ENCODE assay signal across 8 cellular contexts in genomic region chr7:107661865-107662379, GRCh38. TPM values are rescaled to one million over a fixed set of nuclear protein-coding genes. Genes with fewer than 3 reads are reported as not detected.
DNase-seq lines count a peak whose midpoint lies in the region; ATAC-seq and TF ChIP-seq lines count a peak whose summit lies in the region.

No MANE protein-coding gene starts in this region.

- peaks cover 0 to 13% (median 4%) of the 10 kb centered on the region in 4 donors for H3K4me1 ChIP-seq in right lobe of liver
- H3K4me1 ChIP-seq in upper lobe of right lung = peaks cover 15% of the 10 kb centered on the region
- peaks cover 18% of the 10 kb centered on the region for H3K4me1 ChIP-seq in Karpas-422 (ENCODE audit: low read length)

- peak overlapping the region; percentile 32 to 54 (median 50) for H3K4me3 ChIP-seq in right lobe of liver
- peak overlapping the region; percentile 53 for H3K4me3 ChIP-seq in upper lobe of right lung
- H3K4me3 ChIP-seq in Karpas-422 (ENCODE audit: low read length) = no peak overlapping the region

- H3K4me1 Mint-ChIP-seq in activated naive CD4-positive, alpha-beta T cell treated with anti-CD3 and anti-CD28 coated beads, Interleukin-2, amount 50 U/mL, for 24 hours = peaks cover 28% of the 10 kb centered on the region
- H3K4me1 Mint-ChIP-seq in activated naive CD8-positive, alpha-beta T cell treated with anti-CD3 and anti-CD28 coated beads, Interleukin-2, amount 50 U/mL, for 24 hours = peaks cover 33% of the 10 kb centered on the region

- no peaks in the 10 kb centered on the region for H3K9me3 ChIP-seq in right lobe of liver
- H3K9me3 ChIP-seq in upper lobe of right lung = no peaks in the 10 kb centered on the region
- no peaks in the 10 kb centered on the region for H3K9me3 ChIP-seq in Karpas-422 (ENCODE audit: low read length)

- 32% methylated on average over 4 of the region's 20 CpGs for WGBS in right lobe of liver (ENCODE audit: insufficient coverage, low coverage, low lambda C conversion rate, missing lambda C conversion rate)

- no peak overlapping the region for H2AFZ ChIP-seq in Karpas-422 (ENCODE audit: low read length)

- H3K36me3 ChIP-seq in right lobe of liver = no peaks in the 10 kb centered on the region
- H3K36me3 ChIP-seq in upper lobe of right lung = no peaks in the 10 kb centered on the region
- no peaks in the 10 kb centered on the region for H3K36me3 ChIP-seq in Karpas-422 (ENCODE audit: insufficient read depth, low read length)

- no peaks in the 10 kb centered on the region for H3K9me3 Mint-ChIP-seq in activated naive CD4-positive, alpha-beta T cell treated with anti-CD3 and anti-CD28 coated beads, Interleukin-2, amount 50 U/mL, for 24 hours
- no peaks in the 10 kb centered on the region for H3K9me3 Mint-ChIP-seq in activated naive CD8-positive, alpha-beta T cell treated with anti-CD3 and anti-CD28 coated beads, Interleukin-2, amount 50 U/mL, for 24 hours

- H4K20me1 ChIP-seq in Karpas-422 (ENCODE audit: insufficient read depth, low read depth, low read length) = no peaks in the 10 kb centered on the region; the same call in 1 of the 2 replicates

- no peak for ATAC-seq in activated naive CD8-positive, alpha-beta T cell treated with anti-CD3 and anti-CD28 coated beads, Interleukin-2, amount 50 U/mL, for 24 hours
- ATAC-seq in right lobe of liver (peak in 1 of 4 donors; percentile 61), upper lobe of right lung (no peak)

- H3K27ac Mint-ChIP-seq in activated naive CD4-positive, alpha-beta T cell treated with anti-CD3 and anti-CD28 coated beads, Interleukin-2, amount 50 U/mL, for 24 hours = no peak overlapping the region
- no peak overlapping the region for H3K27ac Mint-ChIP-seq in activated naive CD8-positive, alpha-beta T cell treated with anti-CD3 and anti-CD28 coated beads, Interleukin-2, amount 50 U/mL, for 24 hours

- no peak overlapping the region for H3K9ac ChIP-seq in Karpas-422 (ENCODE audit: low read length)

- no peak for DNase-seq in activated naive CD4-positive, alpha-beta T cell (lab: John Stamatoyannopoulos, UW)
- no peak for DNase-seq in activated naive CD8-positive, alpha-beta T cell treated with anti-CD3 and anti-CD28 coated beads, Interleukin-2, amount 50 U/mL, for 24 hours
- DNase-seq in right lobe of liver (no peak), upper lobe of right lung (no peak), Karpas-422 (no peak)
- DNase-seq in central memory CD4-positive, alpha-beta T cell = no peak
- no peak for DNase-seq in activated CD4-positive, alpha-beta T cell treated with anti-CD3 and anti-CD28 coated beads for 4 hours

- H3K4me3 Mint-ChIP-seq in activated naive CD4-positive, alpha-beta T cell treated with anti-CD3 and anti-CD28 coated beads, Interleukin-2, amount 50 U/mL, for 24 hours = peak overlapping the region; percentile 88
- peak overlapping the region; percentile 83 for H3K4me3 Mint-ChIP-seq in activated naive CD8-positive, alpha-beta T cell treated with anti-CD3 and anti-CD28 coated beads, Interleukin-2, amount 50 U/mL, for 24 hours

- no peaks in the 10 kb centered on the region for H3K36me3 Mint-ChIP-seq in activated naive CD4-positive, alpha-beta T cell treated with anti-CD3 and anti-CD28 coated beads, Interleukin-2, amount 50 U/mL, for 24 hours
- H3K36me3 Mint-ChIP-seq in activated naive CD8-positive, alpha-beta T cell treated with anti-CD3 and anti-CD28 coated beads, Interleukin-2, amount 50 U/mL, for 24 hours (ENCODE audit: low read depth) = no peaks in the 10 kb centered on the region

- H3K4me2 ChIP-seq in Karpas-422 (ENCODE audit: low read depth, low read length, poor library complexity, severe bottlenecking) = no peak overlapping the region

- H3K9me2 ChIP-seq in Karpas-422 (replicated peaks; ENCODE audit: insufficient read depth, low read length) = no peaks in the 10 kb centered on the region

- peak in 2 of 4 donors; percentile 2 to 5 for TF ChIP-seq CTCF in right lobe of liver (IDR thresholded peaks at IDR 0.05)
- no peak for TF ChIP-seq CTCF in upper lobe of right lung (IDR thresholded peaks at IDR 0.05)

- H3K27ac ChIP-seq in right lobe of liver = no peak overlapping the region
- H3K27ac ChIP-seq in upper lobe of right lung = no peak overlapping the region
- H3K27ac ChIP-seq in Karpas-422 (ENCODE audit: low read length) = no peak overlapping the region

- intact Hi-C loops in right lobe of liver (cut with DNase I) (no loop called here), upper lobe of right lung (cut with DNase I) (no loop called here)

- H3K79me2 ChIP-seq in Karpas-422 (ENCODE audit: low read length) = no peaks in the 10 kb centered on the region

- peaks cover 35% of the 10 kb centered on the region for H3K27me3 Mint-ChIP-seq in activated naive CD4-positive, alpha-beta T cell treated with anti-CD3 and anti-CD28 coated beads, Interleukin-2, amount 50 U/mL, for 24 hours
- H3K27me3 Mint-ChIP-seq in activated naive CD8-positive, alpha-beta T cell treated with anti-CD3 and anti-CD28 coated beads, Interleukin-2, amount 50 U/mL, for 24 hours = peaks cover 36% of the 10 kb centered on the region

- TF ChIP-seq POLR2A in right lobe of liver (IDR thresholded peaks at IDR 0.05) = no peak

- H3K27me3 ChIP-seq in right lobe of liver (peaks cover 0 to 4% of the 10 kb centered on the region in 2 donors), upper lobe of right lung (peaks cover 46% of the 10 kb centered on the region), Karpas-422 (ENCODE audit: low read length) (no peaks in the 10 kb centered on the region)

RNA-seq across cellular contexts. Expression of gene SLC26A4, which starts 1.3 kb away (rescaled TPM):
- total RNA-seq in right lobe of liver (under 1 TPM in 5 of 6 experiments, not detected in 1; 0.05 to 0.68 (median 0.27) TPM), upper lobe of right lung (1.0 TPM)
- total RNA-seq in Karpas-422 (2014; rRNA removed; shearing (Covaris generic); ENCODE audit: low replicate concordance) = 0.04 and 0.19 TPM in 2 replicates
